ENCODE assay signal across 2 cellular contexts in genomic region chr13:113850722-113851479, GRCh38.
TF ChIP-seq lines count a peak whose summit lies in the region.

No MANE protein-coding gene starts in this region.

TF ChIP-seq in HCT116, 20 proteins besides CTCF, POLR2A, EP300 and RAD21:
- TF ChIP-seq MAX (IDR thresholded peaks at IDR 0.05) (no peak), ATF3 (IDR thresholded peaks at IDR 0.05) (no peak), ZFX (IDR thresholded peaks at IDR 0.05) (no peak), EZH2phosphoT487 (IDR thresholded peaks at IDR 0.05; ENCODE audit: borderline replicate concordance) (no peak), TCF7L2 (IDR thresholded peaks at IDR 0.05; ENCODE audit: borderline replicate concordance, extremely low read depth, insufficient read depth, insufficient read length) (no peak), SIN3A (IDR thresholded peaks at IDR 0.05; ENCODE audit: low read depth) (no peak), ELF1 (IDR thresholded peaks at IDR 0.05; ENCODE audit: borderline replicate concordance, low read depth) (no peak), SP1 (IDR thresholded peaks at IDR 0.05; ENCODE audit: low read depth) (no peak), REST (IDR thresholded peaks at IDR 0.05; ENCODE audit: low read depth) (no peak), EGR1 (IDR thresholded peaks at IDR 0.05; ENCODE audit: low read depth) (no peak)

TF ChIP-seq in K562, 482 proteins besides CTCF, POLR2A, EP300 and RAD21:
- peak; percentile 92 for TF ChIP-seq ZBTB33 (CRISPR knock-in tag; IDR thresholded peaks at IDR 0.05)
- no peak for TF ChIP-seq ZNF212 (CRISPR knock-in tag; IDR thresholded peaks at IDR 0.05)
- peak; percentile 34 for TF ChIP-seq ZNF280A (IDR thresholded peaks at IDR 0.05; ENCODE audit: low read depth, partially characterized antibody)
- no peak for TF ChIP-seq RBM22 (IDR thresholded peaks at IDR 0.05; ENCODE audit: low read depth, low read length, poor library complexity, severe bottlenecking)
- no peak for TF ChIP-seq UBTF (IDR thresholded peaks at IDR 0.05; ENCODE audit: borderline replicate concordance in 1 of 2, low read depth in 2 of 2, low read length in 2 of 2)
- no peak for TF ChIP-seq CXXC5 (CRISPR knock-in tag; IDR thresholded peaks at IDR 0.05)
- 0 out of 2 replicates have a peak, but pooled peaks have one; percentile 84 for TF ChIP-seq TSC22D4 (tag; IDR thresholded peaks at IDR 0.05)
- no peak for TF ChIP-seq HOXB6 (CRISPR knock-in tag; IDR thresholded peaks at IDR 0.05; ENCODE audit: borderline replicate concordance)
- no peak for TF ChIP-seq ZNF12 (CRISPR knock-in tag; IDR thresholded peaks at IDR 0.05)
- TF ChIP-seq E2F6 (IDR thresholded peaks at IDR 0.05; ENCODE audit: borderline replicate concordance in 1 of 2, extremely low read depth in 1 of 2, insufficient read depth in 1 of 2, insufficient read length in 1 of 2, low read depth in 1 of 2, low read length in 1 of 2, poor library complexity in 1 of 2, severe bottlenecking in 1 of 2) = no peak
- TF ChIP-seq ZNF24 (IDR thresholded peaks at IDR 0.05) = peak; percentile 89
- no peak for TF ChIP-seq CHD2 (IDR thresholded peaks at IDR 0.05; ENCODE audit: low read depth, low read length)
- no peak for TF ChIP-seq SMAD2 (IDR thresholded peaks at IDR 0.05; ENCODE audit: low read depth, low read length)
- peak; percentile 57 for TF ChIP-seq EGR1 (conservative IDR thresholded peaks at IDR 0.05)
- no peak for TF ChIP-seq NCOR1 (IDR thresholded peaks at IDR 0.05)
- no peak for TF ChIP-seq ESRRB (CRISPR knock-in tag; IDR thresholded peaks at IDR 0.05; ENCODE audit: borderline replicate concordance)
